ENCODE assay signal across 10 cellular contexts in the genomic region with DNA sequence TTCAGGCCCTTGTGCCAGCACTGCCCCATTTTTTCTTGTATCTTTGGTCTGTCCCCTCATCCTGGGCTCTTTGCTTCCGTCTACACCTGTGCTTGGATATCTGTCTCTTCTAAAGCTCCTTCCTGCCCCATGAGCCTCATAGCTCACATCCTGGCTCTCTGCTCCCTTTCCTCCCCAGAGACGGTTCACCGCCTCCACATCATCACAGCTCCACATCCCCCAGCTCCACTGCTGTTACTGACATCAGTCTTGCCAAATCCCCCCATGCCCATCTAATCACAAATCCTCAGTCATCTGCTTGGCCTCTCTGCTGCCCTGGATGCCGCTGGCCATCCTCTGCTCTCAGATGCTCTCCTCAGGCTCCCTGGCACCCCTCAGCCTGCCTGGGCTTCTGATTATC. TPM values are rescaled to one million over a fixed set of nuclear protein-coding genes. Genes with fewer than 3 reads are reported as not detected.
"Had no signal": no experiment of that assay in that cellular context is flagged by ENCODE, and none has a peak within 500 bp of the region (broad histone marks: within the 10 kb centered on the region; RNA-seq: fewer than 3 reads in every experiment).

No MANE protein-coding gene starts in this region.

- H3K27ac ChIP-seq: GM23248 had no signal

- H3K27ac Mint-ChIP-seq: H9 had no signal

- H3K4me3 Mint-ChIP-seq: H9 had no signal

- H3K9ac ChIP-seq: GM23248 had no signal

- FAIRE-seq: H54, HTR-8/SVneo, K562 had no signal

- DNase-seq: GOT3, H9, HCEC 1CT, IMR-90, KG1 had no signal

- ATAC-seq: K562 had no signal

- H2AFZ ChIP-seq: GM23248 had no signal

- H3K4me3 ChIP-seq: GM23248, K562 had no signal

RNA-seq across cellular contexts. Expression of a gene that starts 28.4 kb away (rescaled TPM):
- total RNA-seq: GM23248, HT-29, IMR-90, K562 had no signal
- polyA plus RNA-seq: GM23248, IMR-90, K562 had no signal
